Comparison of ENCODE assay signal across 8 cellular contexts in genomic region chr1:152036316-152037216, GRCh38. TPM values are rescaled to one million over a fixed set of nuclear protein-coding genes. Genes with fewer than 3 reads are reported as not detected.
DNase-seq lines count a peak whose midpoint lies in the region; ATAC-seq and TF ChIP-seq lines count a peak whose summit lies in the region.

Gene S100A11 (minus strand): TSS chr1:152037004. CDS start chr1:152036915, 89 bp downstream.

- peaks cover 31% of the 10 kb centered on the region for H3K9me3 ChIP-seq in WERI-Rb-1 (ENCODE audit: severe bottlenecking)

- CTCF ChIA-PET in BJ (lab: Yijun Ruan, JAX), result interaction anchor here (1.4 to 6.4 kb wide), 4 partner anchors 10 to 115 kb away, joined by 3 to 61 read pairs (median 9); no protein-coding TSS in a partner anchor

- H3K27me3 ChIP-seq in BJ (ENCODE audit: control insufficient read depth, insufficient read depth, low read length), result peaks cover 6% of the 10 kb centered on the region
- H3K27me3 ChIP-seq in WERI-Rb-1 (ENCODE audit: insufficient read depth, low read depth, severe bottlenecking), result peaks cover 100% of the 10 kb centered on the region

- POLR2A ChIA-PET in BJ (lab: Charles Lee), result interaction anchor here (0.7 to 2.2 kb wide), 2 partner anchors 11 to 199 kb away, joined by 3 to 12 read pairs; no protein-coding TSS in a partner anchor

- peak; percentile 65 for ATAC-seq in GM19467 (IDR thresholded peaks at IDR 0.05; ENCODE audit: unreplicated experiment)

- in situ Hi-C loops in T47D (cut with HindIII; ENCODE audit: low pct_unique_long_range_greater_than_20kb, low sequenced_read_pairs) (no loop called here), G401 (cut with HindIII; ENCODE audit: low sequenced_read_pairs) (no loop called here)

- H3K27ac ChIP-seq in WERI-Rb-1, result no peak within 1 kb of the TSS

- TF ChIP-seq CTCF in BJ (IDR thresholded peaks at IDR 0.05; ENCODE audit: insufficient read depth, low read depth, low read length) (no peak), WERI-Rb-1 (IDR thresholded peaks at IDR 0.05; ENCODE audit: low read depth, low read length) (no peak)

- DNase-seq in BJ (ENCODE audit: low read depth) (no peak), LoVo (ENCODE audit: low spot score) (peak; percentile 91), WERI-Rb-1 (peak; percentile 33), T47D (ENCODE audit: low read depth in 1 of 2, low spot score in 1 of 2) (peak; percentile 85 to 91), iPS-NIHi7 (ENCODE audit: extremely low spot score) (peak; percentile 80), G401 (ENCODE audit: low spot score) (no peak)
- peak; percentile 61 to 83 for DNase-seq in stimulated activated CD4-positive, alpha-beta T cell treated with anti-CD3 and anti-CD28 coated beads, Interleukin-12 subunit alpha, Interleukin-12 subunit beta, amount 100 ng/mL, for 24 hours (ENCODE audit: low read depth in 2 of 2)

- H3K36me3 ChIP-seq in BJ (ENCODE audit: control insufficient read depth, insufficient read depth, low read length) (peaks cover 14% of the 10 kb centered on the region), WERI-Rb-1 (no peaks in the 10 kb centered on the region)

- H3K4me3 ChIP-seq in BJ (ENCODE audit: low read depth, low read length) (peak within 1 kb of the TSS; percentile 92), WERI-Rb-1 (ENCODE audit: low read depth, low read length) (no peak within 1 kb of the TSS)

RNA-seq across cellular contexts. Expression of gene S100A11, which starts in this region (rescaled TPM):
- polyA plus RNA-seq in BJ (2011; rRNA removed), result 1,269 and 1,278 TPM in 2 replicates
- polyA minus RNA-seq in BJ (2011; rRNA and poly(A)+ RNA removed), result 615 and 739 TPM in 2 replicates
- not detected in 2 replicates for total RNA-seq in G401 (2014; rRNA removed; shearing (Covaris generic))

Comparison
In these comparisons a context has a peak if more than half of its experiments do, and no peak if none do; other contexts are left out.
1. DNase-seq: peak in LoVo (single experiment), WERI-Rb-1 (single experiment), T47D (2 of 2), iPS-NIHi7 (single experiment) and stimulated activated CD4-positive, alpha-beta T cell treated with anti-CD3 and anti-CD28 coated beads, Interleukin-12 subunit alpha, Interleukin-12 subunit beta, amount 100 ng/mL, for 24 hours (2 of 2); none in BJ (single experiment) and G401 (single experiment).